Comparison of ENCODE assay signal across 1 cellular context in genomic region chr19:681029-681626, GRCh38.
TF ChIP-seq lines count a peak whose summit lies in the region.

No MANE protein-coding gene starts in this region.

TF ChIP-seq in GM23338, 12 proteins besides CTCF, POLR2A, EP300 and RAD21 (continued from another document):
- TF ChIP-seq STAT1 (IDR thresholded peaks at IDR 0.05; ENCODE audit: unreplicated experiment), result no peak
- TF ChIP-seq JUNB (IDR thresholded peaks at IDR 0.05; ENCODE audit: unreplicated experiment), result no peak
